9 cellular contexts compared by ENCODE assay signal in the genomic region with DNA sequence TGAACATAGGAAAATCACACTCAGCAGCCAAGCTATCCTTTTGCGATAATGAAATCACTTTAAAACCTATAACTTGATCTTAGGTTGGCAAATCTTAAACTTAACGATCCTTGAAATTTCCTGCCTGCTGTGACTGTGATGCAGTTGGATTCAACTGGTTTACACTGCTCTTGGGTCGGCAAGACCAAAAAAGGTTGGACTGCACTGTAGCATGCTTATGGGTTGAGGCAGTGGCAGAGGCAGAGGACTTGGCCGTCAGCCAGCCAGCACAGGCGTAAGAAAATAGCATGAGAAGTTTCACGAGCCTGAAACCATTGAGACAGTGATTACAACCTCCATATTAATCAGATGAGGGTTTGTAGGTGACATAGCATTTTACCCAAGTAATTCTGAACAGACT. TPM values are rescaled to one million over a fixed set of nuclear protein-coding genes. Genes with fewer than 3 reads are reported as not detected.
DNase-seq lines count a peak whose midpoint lies in the region; ATAC-seq and TF ChIP-seq lines count a peak whose summit lies in the region.
"Had no signal": no experiment of that assay in that cellular context is flagged by ENCODE, and none has a peak within 500 bp of the region (broad histone marks: within the 10 kb centered on the region; RNA-seq: fewer than 3 reads in every experiment).

No MANE protein-coding gene starts in this region.

- H3K4me1 Mint-ChIP-seq in activated T-helper 1 cell treated with anti-CD3 and anti-CD28 coated beads, Interleukin-12 subunit alpha, Interleukin-12 subunit beta, Interleukin-2, Interleukin-4 antibody, amounts not matched to agents 30 ng/mL and 10 ng/mL and 1 ng/mL, durations not matched to agents 14 hours and 24 hours and 36 hours (ENCODE audit: low read depth), result no peaks in the 10 kb centered on the region

- TF ChIP-seq CTCF in RWPE1 (conservative IDR thresholded peaks at IDR 0.05; ENCODE audit: low read depth) (no peak), retinal pigment epithelial cell (conservative IDR thresholded peaks at IDR 0.05; ENCODE audit: low read depth, low read length) (no peak)

- no peak overlapping the region for H3K4me3 ChIP-seq in retinal pigment epithelial cell (ENCODE audit: low read length)

- CTCF ChIA-PET in RWPE1 (lab: Yijun Ruan, JAX), result no interaction called here

- H3K4me3 Mint-ChIP-seq in activated T-helper 1 cell treated with anti-CD3 and anti-CD28 coated beads, Interleukin-12 subunit alpha, Interleukin-12 subunit beta, Interleukin-2, Interleukin-4 antibody, amounts not matched to agents 30 ng/mL and 10 ng/mL and 1 ng/mL, durations not matched to agents 14 hours and 24 hours and 36 hours, result no peak overlapping the region
- H3K4me3 Mint-ChIP-seq: stimulated activated effector memory CD8-positive, alpha-beta T cell treated with anti-CD3 and anti-CD28 coated beads, Interleukin-12 subunit alpha, Interleukin-12 subunit beta, amount 100 ng/mL, for 72 hours had no signal

- intact Hi-C loops in Right ventricle myocardium superior (cut with DNase I), result no loop called here
- intact Hi-C loops in activated T-helper 1 cell treated with anti-CD3 and anti-CD28 coated beads, Interleukin-12 subunit alpha, Interleukin-12 subunit beta, Interleukin-2, Interleukin-4 antibody, amounts not matched to agents 30 ng/mL and 10 ng/mL and 1 ng/mL, durations not matched to agents 14 hours and 24 hours and 36 hours (cut with micrococcal nuclease), result no loop called here

- no peak overlapping the region for H3K27ac Mint-ChIP-seq in activated T-helper 1 cell treated with anti-CD3 and anti-CD28 coated beads, Interleukin-12 subunit alpha, Interleukin-12 subunit beta, Interleukin-2, Interleukin-4 antibody, amounts not matched to agents 30 ng/mL and 10 ng/mL and 1 ng/mL, durations not matched to agents 14 hours and 24 hours and 36 hours
- H3K27ac Mint-ChIP-seq: stimulated activated effector memory CD8-positive, alpha-beta T cell treated with anti-CD3 and anti-CD28 coated beads, Interleukin-12 subunit alpha, Interleukin-12 subunit beta, amount 100 ng/mL, for 72 hours had no signal

- POLR2A ChIA-PET in RWPE1 (lab: Yijun Ruan, JAX; ENCODE audit: low non-redundant PET), result no interaction called here

- DNase-seq in EH (ENCODE audit: low read depth) (peak; percentile 91), RWPE1 (ENCODE audit: low spot score) (no peak), Right ventricle myocardium superior (peak; percentile 92), retinal pigment epithelial cell (ENCODE audit: low read depth) (peak; percentile 78), T-helper 9 cell (no peak), OCI-M1 (lab: John Stamatoyannopoulos, UW) (no peak), cortex of kidney (lab: John Stamatoyannopoulos, UW) (no peak)
- DNase-seq in activated T-helper 1 cell treated with anti-CD3 and anti-CD28 coated beads, Interleukin-12 subunit alpha, Interleukin-12 subunit beta, Interleukin-2, Interleukin-4 antibody, amounts not matched to agents 30 ng/mL and 10 ng/mL and 1 ng/mL, durations not matched to agents 14 hours and 24 hours and 36 hours (ENCODE audit: low spot score), result no peak

- H3K9me3 Mint-ChIP-seq in activated T-helper 1 cell treated with anti-CD3 and anti-CD28 coated beads, Interleukin-12 subunit alpha, Interleukin-12 subunit beta, Interleukin-2, Interleukin-4 antibody, amounts not matched to agents 30 ng/mL and 10 ng/mL and 1 ng/mL, durations not matched to agents 14 hours and 24 hours and 36 hours, result no peaks in the 10 kb centered on the region
- H3K9me3 Mint-ChIP-seq: stimulated activated effector memory CD8-positive, alpha-beta T cell treated with anti-CD3 and anti-CD28 coated beads, Interleukin-12 subunit alpha, Interleukin-12 subunit beta, amount 100 ng/mL, for 72 hours had no signal

- H3K36me3 Mint-ChIP-seq in activated T-helper 1 cell treated with anti-CD3 and anti-CD28 coated beads, Interleukin-12 subunit alpha, Interleukin-12 subunit beta, Interleukin-2, Interleukin-4 antibody, amounts not matched to agents 30 ng/mL and 10 ng/mL and 1 ng/mL, durations not matched to agents 14 hours and 24 hours and 36 hours (ENCODE audit: low read depth), result peaks cover 59% of the 10 kb centered on the region

- H3K27me3 Mint-ChIP-seq in activated T-helper 1 cell treated with anti-CD3 and anti-CD28 coated beads, Interleukin-12 subunit alpha, Interleukin-12 subunit beta, Interleukin-2, Interleukin-4 antibody, amounts not matched to agents 30 ng/mL and 10 ng/mL and 1 ng/mL, durations not matched to agents 14 hours and 24 hours and 36 hours (ENCODE audit: insufficient read depth), result no peaks in the 10 kb centered on the region

- 0 out of 2 replicates have a peak overlapping the region, but pooled peaks have one; percentile 31 for H3K27ac ChIP-seq in RWPE1

- ATAC-seq in Right ventricle myocardium superior (ENCODE audit: poor library complexity), result peak; percentile 67
- ATAC-seq: stimulated activated effector memory CD8-positive, alpha-beta T cell treated with anti-CD3 and anti-CD28 coated beads, Interleukin-12 subunit alpha, Interleukin-12 subunit beta, amount 100 ng/mL, for 72 hours had no signal

RNA-seq across cellular contexts. Expression of gene WSB1, which starts 21.4 kb away (rescaled TPM):
- total RNA-seq in Right ventricle myocardium superior, result 47.1 TPM
- total RNA-seq in activated T-helper 1 cell treated with anti-CD3 and anti-CD28 coated beads, Interleukin-12 subunit alpha, Interleukin-12 subunit beta, Interleukin-2, Interleukin-4 antibody, amounts not matched to agents 30 ng/mL and 10 ng/mL and 1 ng/mL, durations not matched to agents 14 hours and 24 hours and 36 hours, result 90.3 and 102 TPM in 2 replicates

Comparison
In these comparisons a context has a peak if more than half of its experiments do, and no peak if none do; other contexts are left out.
1. DNase-seq: peak in EH (single experiment), Right ventricle myocardium superior (single experiment) and retinal pigment epithelial cell (single experiment); none in RWPE1 (single experiment), T-helper 9 cell (single experiment), OCI-M1 (single experiment), activated T-helper 1 cell treated with anti-CD3 and anti-CD28 coated beads, Interleukin-12 subunit alpha, Interleukin-12 subunit beta, Interleukin-2, Interleukin-4 antibody, amounts not matched to agents 30 ng/mL and 10 ng/mL and 1 ng/mL, durations not matched to agents 14 hours and 24 hours and 36 hours (single experiment) and cortex of kidney (single experiment).